Comparison of ENCODE assay signal across 8 cellular contexts in genomic region chr10:43419997-43420368, GRCh38. TPM values are rescaled to one million over a fixed set of nuclear protein-coding genes. Genes with fewer than 3 reads are reported as not detected.
DNase-seq lines count a peak whose midpoint lies in the region; ATAC-seq and TF ChIP-seq lines count a peak whose summit lies in the region.

No MANE protein-coding gene starts in this region.

- no peaks in the 10 kb centered on the region for H3K36me3 Mint-ChIP-seq in T-cell

- H3K4me3 ChIP-seq in fibroblast of villous mesenchyme (ENCODE audit: low read depth, low read length) (peak overlapping the region; percentile 62), skeletal muscle cell (ENCODE audit: low read depth, low read length) (peak overlapping the region; percentile 54)

- H3K4me1 Mint-ChIP-seq in T-cell, result peaks cover 37 to 42% (median 38%) of the 10 kb centered on the region in 3 donors

- ATAC-seq in GM19455 (IDR thresholded peaks at IDR 0.05; ENCODE audit: unreplicated experiment) (peak; percentile 10), T-cell (replicated peaks in 1 of 4) (no peak), GM19397 (IDR thresholded peaks at IDR 0.05; ENCODE audit: unreplicated experiment) (no peak)

- peak overlapping the region; percentile 86 to 90 for H3K27ac Mint-ChIP-seq in T-cell

- POLR2A ChIA-PET in T-cell (lab: Charles Lee), result interaction anchor here in 1 of 2 donors (0.6 to 1.4 kb wide), 3 partner anchors 8 to 20 kb away, joined by 4 to 5 read pairs (median 4); partner anchors contain the start of gene ZNF487

- no peaks in the 10 kb centered on the region for H3K27me3 Mint-ChIP-seq in T-cell

- CTCF ChIA-PET in T-cell (lab: Charles Lee), result interaction anchor here in 1 of 2 donors (0.7 to 1.1 kb wide), 3 partner anchors 10 to 16 kb away, joined by 3 to 6 read pairs (median 4); no protein-coding TSS in a partner anchor

- DNase-seq in T-cell (no peak), fibroblast of villous mesenchyme (ENCODE audit: low read depth) (no peak), skeletal muscle cell (ENCODE audit: low read depth) (no peak), HUDEP-2 (lab: John Stamatoyannopoulos, UW; ENCODE audit: unreplicated experiment in 76 of 76) (no peak), NCI-H2196 (lab: John Stamatoyannopoulos, UW; ENCODE audit: unreplicated experiment) (no peak)
- DNase-seq in activated effector memory CD4-positive, alpha-beta T cell treated with anti-CD3 and anti-CD28 coated beads, Interleukin-2, amount 50 U/mL, for 16 hours, result no peak

- no peak for TF ChIP-seq CTCF in fibroblast of villous mesenchyme (IDR thresholded peaks at IDR 0.05; ENCODE audit: insufficient read depth, low read depth, low read length)

- peak overlapping the region; percentile 66 to 96 (median 74) for H3K4me3 Mint-ChIP-seq in T-cell

- no peaks in the 10 kb centered on the region for H3K9me3 Mint-ChIP-seq in T-cell

RNA-seq across cellular contexts. Expression of gene HNRNPF, which starts 11.0 kb away (rescaled TPM):
- total RNA-seq in T-cell (100 to 1,000 TPM; 124 to 224 (median 206) TPM), fibroblast of villous mesenchyme (152 and 203 TPM in 2 replicates)

RNA-seq across cellular contexts. Expression of gene ZNF487, which starts 16.9 kb away (rescaled TPM):
- total RNA-seq in T-cell (1 to 10 TPM; 3.2 to 8.5 (median 5.2) TPM), fibroblast of villous mesenchyme (2.6 TPM in 2 replicates)

RNA-seq across cellular contexts. Expression of gene FXYD4, which starts 48.5 kb away (rescaled TPM):
- total RNA-seq in T-cell (not detected), fibroblast of villous mesenchyme (not detected in 2 replicates)
